In genomic region chr3:59186735-59187134, GRCh38 we compare ENCODE assay signal across 10 cellular contexts.
"Had no signal": no experiment of that assay in that cellular context is flagged by ENCODE, and none has a peak within 500 bp of the region (broad histone marks: within the 10 kb centered on the region; RNA-seq: fewer than 3 reads in every experiment).

No MANE protein-coding gene starts in this region.

- DNase-seq: GOT3, H7, HFFc6, KG1 had no signal

- H2AFZ ChIP-seq: GM23248 had no signal

- FAIRE-seq: HepG2, K562 had no signal

- H3K36me3 ChIP-seq: HAP-1 had no signal

- H3K9me3 ChIP-seq: HAP-1 had no signal

- H3K27ac ChIP-seq: GM23248, HL-60 had no signal

- ATAC-seq: HCT116, HepG2, K562 had no signal

- H3K9ac ChIP-seq: GM23248 had no signal

- H3K4me3 ChIP-seq: GM23248, HAP-1, K562 had no signal
